Comparison of ENCODE assay signal across 33 cellular contexts in the genomic region with DNA sequence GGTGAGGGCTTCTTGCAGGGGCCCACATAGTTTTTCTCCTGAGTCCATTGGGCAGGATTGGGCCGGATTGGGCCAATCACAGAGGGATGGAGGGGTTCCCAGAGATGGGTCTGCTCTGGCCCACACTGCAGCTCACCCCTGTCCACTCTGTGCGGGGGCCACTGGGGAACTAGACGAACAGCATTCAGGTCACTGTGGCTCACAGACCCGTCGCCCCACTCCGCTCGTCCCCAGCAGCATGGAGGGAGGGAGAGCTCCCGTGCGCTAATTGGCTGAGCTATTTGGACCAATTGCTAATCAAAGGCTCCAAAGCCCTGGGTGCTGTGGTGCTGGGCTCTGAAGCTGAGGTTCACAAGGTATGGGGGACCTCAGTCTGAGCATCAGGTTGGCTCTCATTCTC.
"Had no signal": no experiment of that assay in that cellular context is flagged by ENCODE, and none has a peak within 500 bp of the region (broad histone marks: within the 10 kb centered on the region; RNA-seq: fewer than 3 reads in every experiment).

No MANE protein-coding gene starts in this region.

- H3K27me3 ChIP-seq: brain microvascular endothelial cell, esophagus squamous epithelium, gastroesophageal sphincter had no signal

- ATAC-seq: activated CD4-positive, alpha-beta T cell treated with anti-CD3 and anti-CD28 coated beads for 36 hours; activated CD8-positive, alpha-beta T cell treated with anti-CD3 and anti-CD28 coated beads, Interleukin-2, amount 10 ng/mL, durations not matched to agents 7 days and 5 days; activated naive CD4-positive, alpha-beta T cell treated with anti-CD3 and anti-CD28 coated beads, Interleukin-2, amount 50 U/mL, for 72 hours; activated T-cell treated with anti-CD3 and anti-CD28 coated beads, Interleukin-2, amount 50 U/mL, for 72 hours; effector memory CD8-positive, alpha-beta T cell; gastroesophageal sphincter had no signal

- H3K27ac ChIP-seq: brain microvascular endothelial cell, epithelial cell of prostate, esophagus squamous epithelium, gastroesophageal sphincter had no signal

- DNase-seq: activated CD4-positive, alpha-beta memory T cell treated with anti-CD3 and anti-CD28 coated beads for 36 hours; activated CD4-positive, alpha-beta T cell treated with anti-CD3 and anti-CD28 coated beads for 36 hours; activated CD4-positive, alpha-beta T cell treated with anti-CD3 and anti-CD28 coated beads, Interleukin-2, amount 10 ng/mL, durations not matched to agents 24 days and 14 days; activated CD4-positive, CD25-positive, alpha-beta regulatory T cell; activated CD4-positive, CD25-positive, alpha-beta regulatory T cell treated with anti-CD3 and anti-CD28 coated beads, Interleukin-2, amount 50 U/mL, for 72 hours; activated CD8-positive, alpha-beta memory T cell treated with anti-CD3 and anti-CD28 coated beads, Interleukin-2, amount 50 U/mL, for 48 hours; activated CD8-positive, alpha-beta T cell treated with anti-CD3 and anti-CD28 coated beads, Interleukin-2, amount 10 ng/mL, durations not matched to agents 7 days and 5 days; activated gamma-delta T cell; activated naive CD4-positive, alpha-beta T cell; activated naive CD4-positive, alpha-beta T cell treated with anti-CD3 and anti-CD28 coated beads, Interleukin-2, amount 10 ng/mL, durations not matched to agents 7 days and 5 days; activated naive CD8-positive, alpha-beta T cell treated with anti-CD3 and anti-CD28 coated beads, Interleukin-2, amount 10 ng/mL, durations not matched to agents 7 days and 5 days; activated T-cell treated with anti-CD3 and anti-CD28 coated beads for 4 hours; activated T-cell treated with anti-CD3 and anti-CD28 coated beads, Interleukin-2, amount 50 U/mL, for 24 hours; activated T-cell treated with anti-CD3 and anti-CD28 coated beads, Interleukin-2, amount 50 U/mL, for 72 hours; amniotic stem cell; anterior cingulate cortex; brain microvascular endothelial cell; caudate nucleus; cortex of kidney; dermis blood vessel endothelial cell; effector CD4-positive, alpha-beta T cell; effector memory CD8-positive, alpha-beta T cell; esophagus squamous epithelium; foreskin melanocyte; T-helper 2 cell had no signal

- FAIRE-seq: astrocyte, bronchial epithelial cell, colon, endometrium, endothelial cell of umbilical vein had no signal

- H3K9me3 ChIP-seq: esophagus squamous epithelium, gastroesophageal sphincter had no signal

- H3K4me3 ChIP-seq: esophagus squamous epithelium, gastroesophageal sphincter had no signal
